8 cellular contexts compared by ENCODE assay signal in genomic region chr2:229980440-229981184, GRCh38. TPM values are rescaled to one million over a fixed set of nuclear protein-coding genes. Genes with fewer than 3 reads are reported as not detected.
DNase-seq lines count a peak whose midpoint lies in the region; ATAC-seq and TF ChIP-seq lines count a peak whose summit lies in the region.

No MANE protein-coding gene starts in this region.

- TF ChIP-seq CTCF in foreskin fibroblast (IDR thresholded peaks at IDR 0.05; ENCODE audit: low read depth, low read length) (no peak), psoas muscle (IDR thresholded peaks at IDR 0.05) (no peak), Caco-2 (IDR thresholded peaks at IDR 0.05; ENCODE audit: insufficient read depth in 1 of 2, low read depth in 1 of 2, low read length in 1 of 2, severe bottlenecking in 1 of 2, unreplicated experiment in 1 of 2) (no peak)

- peak; percentile 85 for ATAC-seq in HG03432 (IDR thresholded peaks at IDR 0.05; ENCODE audit: unreplicated experiment)
- peak; percentile 76 to 96 (median 90) for ATAC-seq in psoas muscle
- ATAC-seq in HG03520 (IDR thresholded peaks at IDR 0.05; ENCODE audit: unreplicated experiment), result no peak

- H3K4me3 ChIP-seq in foreskin fibroblast (ENCODE audit: low read depth in 1 of 2, low read length in 2 of 2), result no peak overlapping the region
- peak overlapping the region; percentile 31 for H3K4me3 ChIP-seq in psoas muscle
- no peak overlapping the region for H3K4me3 ChIP-seq in Caco-2 (ENCODE audit: low read depth, low read length)

- no peaks in the 10 kb centered on the region for H3K9me3 Mint-ChIP-seq in Caco-2 (ENCODE audit: unreplicated experiment)

- POLR2A ChIA-PET in Caco-2 (lab: Charles Lee), result no interaction called here

- peak overlapping the region; percentile 44 for H3K27ac ChIP-seq in psoas muscle

- H3K4me1 ChIP-seq in psoas muscle, result peaks cover 8% of the 10 kb centered on the region
- no peaks in the 10 kb centered on the region for H3K4me1 ChIP-seq in Caco-2

- no peaks in the 10 kb centered on the region for H3K36me3 Mint-ChIP-seq in Caco-2 (ENCODE audit: insufficient read depth, unreplicated experiment)

- H3K27ac Mint-ChIP-seq in Caco-2 (ENCODE audit: unreplicated experiment), result no peak overlapping the region

- H3K36me3 ChIP-seq in psoas muscle (ENCODE audit: insufficient read depth in 1 of 2, low read depth in 1 of 2) (no peaks in the 10 kb centered on the region), Caco-2 (ENCODE audit: control insufficient read depth, insufficient read depth, low read length) (no peaks in the 10 kb centered on the region)

- peak; percentile 35 for DNase-seq in D341Med (ENCODE audit: low spot score)
- DNase-seq in UCSD-AML1 (lab: John Stamatoyannopoulos, UW; ENCODE audit: unreplicated experiment), result peak; percentile 38
- peak; percentile 36 to 58 for DNase-seq in foreskin fibroblast
- DNase-seq in psoas muscle, result peak; percentile 41 to 69
- no peak for DNase-seq in DMS53 (lab: John Stamatoyannopoulos, UW)
- no peak for DNase-seq in Caco-2

- no peaks in the 10 kb centered on the region for H3K9me3 ChIP-seq in psoas muscle
- no peaks in the 10 kb centered on the region for H3K9me3 ChIP-seq in Caco-2

- CTCF ChIA-PET in Caco-2 (lab: Charles Lee), result no interaction called here

- no peak overlapping the region for H3K4me3 Mint-ChIP-seq in Caco-2 (ENCODE audit: unreplicated experiment)

- H3K4me1 Mint-ChIP-seq in Caco-2 (ENCODE audit: low read depth, unreplicated experiment), result no peaks in the 10 kb centered on the region

- BruUV-seq in Caco-2 (replicated peaks; lab: Mats Ljungman, UMichigan), result no TSS peak

- intact Hi-C loops in psoas muscle (cut with DNase I), result no loop called here
- intact Hi-C loops in Caco-2 (cut with micrococcal nuclease; ENCODE audit: unreplicated experiment), result no loop called here

- WGBS in psoas muscle, 3 donors, result 14 to 22% (median 19%) methylated on average over 7 of the region's 7 CpGs

- H3K27me3 ChIP-seq in psoas muscle (ENCODE audit: insufficient read depth in 3 of 3, low read length in 2 of 3), result no peaks in the 10 kb centered on the region
- H3K27me3 ChIP-seq in Caco-2 (replicated peaks; ENCODE audit: control insufficient read depth, insufficient read depth, low read length), result no peaks in the 10 kb centered on the region

- no peaks in the 10 kb centered on the region for H3K27me3 Mint-ChIP-seq in Caco-2 (ENCODE audit: insufficient read depth, unreplicated experiment)

RNA-seq across cellular contexts. Expression of gene FBXO36, which starts 58.3 kb away (rescaled TPM):
- 1 to 10 TPM in 1 of 4 donors, under 1 TPM in 3; 0.49 to 1.2 (median 0.97) TPM for total RNA-seq in psoas muscle
- polyA plus RNA-seq in psoas muscle, result under 1 TPM; 0.21 to 0.60 (median 0.44) TPM
- 0.21 and 0.64 TPM in 2 replicates for total RNA-seq in Caco-2 (2022)

RNA-seq across cellular contexts. Expression of gene TRIP12, which starts 58.8 kb away (rescaled TPM):
- total RNA-seq in psoas muscle (100 to 1,000 TPM; 224 to 297 (median 255) TPM), Caco-2 (2022) (111 and 115 TPM in 2 replicates)
- 100 to 1,000 TPM in 1 of 3 donors, 10 to 100 TPM in 2; 27.5 to 106 (median 51.8) TPM for polyA plus RNA-seq in psoas muscle

Comparison
In these comparisons a context has a peak if more than half of its experiments do, and no peak if none do; other contexts are left out.
1. DNase-seq: peak in D341Med (single experiment), UCSD-AML1 (single experiment), foreskin fibroblast (2 of 2) and psoas muscle (2 of 2); none in DMS53 (single experiment) and Caco-2 (0 of 2).